In the genomic region with DNA sequence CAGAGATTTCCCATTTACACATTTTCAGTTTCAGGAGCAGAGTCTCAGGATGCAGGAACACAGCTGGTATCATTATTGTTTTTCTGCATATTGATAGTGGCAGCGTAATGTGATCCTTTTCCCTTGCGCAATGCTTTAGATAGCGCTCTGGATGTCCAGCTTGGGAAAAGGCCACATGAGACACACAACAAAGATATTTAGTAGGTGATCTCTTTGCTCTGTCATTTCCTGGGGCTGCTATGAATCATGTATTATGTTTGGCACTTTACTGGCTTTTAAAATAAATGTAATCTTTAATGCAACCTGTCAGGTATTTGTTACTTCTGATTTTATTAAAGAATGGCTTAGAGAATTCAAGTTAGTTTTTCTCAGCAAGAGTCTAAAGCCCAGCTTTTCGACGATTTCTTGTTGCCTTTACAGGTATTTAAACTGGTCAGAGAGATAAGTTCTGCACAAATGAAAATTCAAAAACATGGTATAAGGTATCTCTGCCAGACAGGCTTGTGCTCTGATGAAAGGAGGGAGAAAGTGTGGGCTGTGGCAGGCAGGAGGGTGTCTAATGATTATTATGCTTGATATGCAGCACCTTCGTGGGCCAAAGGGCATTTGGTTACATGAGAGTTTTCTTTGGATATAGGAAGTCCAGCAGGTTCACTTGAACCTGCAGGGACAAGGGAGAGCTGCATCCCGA, we compare ENCODE assay signal across 11 cellular contexts. TPM values are rescaled to one million over a fixed set of nuclear protein-coding genes. Genes with fewer than 3 reads are reported as not detected.
DNase-seq lines count a peak whose midpoint lies in the region; ATAC-seq, FAIRE-seq and TF ChIP-seq lines count a peak whose summit lies in the region.
"Had no signal": no experiment of that assay in that cellular context is flagged by ENCODE, and none has a peak within 500 bp of the region (broad histone marks: within the 10 kb centered on the region; RNA-seq: fewer than 3 reads in every experiment).

No MANE protein-coding gene starts in this region.

- H3K9me2 ChIP-seq in MM.1S (replicated peaks; ENCODE audit: insufficient read depth, low read length): no peaks in the 10 kb centered on the region

- H3K27me3 ChIP-seq in upper lobe of right lung (no peaks in the 10 kb centered on the region), MM.1S (replicated peaks; ENCODE audit: insufficient read depth, low read length) (no peaks in the 10 kb centered on the region), sigmoid colon (no peaks in the 10 kb centered on the region)

- H3K27ac ChIP-seq in A549 (no peak overlapping the region), RWPE1 (no peak overlapping the region), upper lobe of right lung (no peak overlapping the region), MM.1S (ENCODE audit: low read length) (no peak overlapping the region), sigmoid colon (no peak overlapping the region)

- no peaks in the 10 kb centered on the region for H4K20me1 ChIP-seq in MM.1S (ENCODE audit: insufficient read depth, low read length)

- DNase-seq in A549 (ENCODE audit: low read depth in 1 of 2, low spot score in 1 of 2) (no peak), EL (peak; percentile 89), RWPE1 (ENCODE audit: low spot score) (peak; percentile 72), fibroblast of mammary gland (ENCODE audit: low read depth) (peak; percentile 88), ureter (ENCODE audit: low spot score) (no peak), upper lobe of right lung (no peak), MM.1S (no peak), sigmoid colon (no peak)
- DNase-seq: hippocampal formation; SIG-M5; stimulated activated naive CD4-positive, alpha-beta T cell treated with Interleukin-2 at 50 U/mL for 16 hours had no signal

- TF ChIP-seq RAD21 in A549 (conservative IDR thresholded peaks at IDR 0.05 in 1 of 2, IDR thresholded peaks at IDR 0.05 in 1 of 2): no peak

- no peak overlapping the region for H3K9ac ChIP-seq in MM.1S (ENCODE audit: low read length)

- CTCF ChIA-PET in A549 (lab: Yijun Ruan, JAX) (interaction anchor here (6.1 kb wide), 1 partner anchor 25 kb away, joined by 49 read pairs; no protein-coding TSS in a partner anchor), RWPE1 (lab: Yijun Ruan, JAX) (interaction anchor here (1.3 kb wide), 1 partner anchor 25 kb away, joined by 4 read pairs; no protein-coding TSS in a partner anchor)

- no peak for FAIRE-seq in A549 (lab: Jason Lieb, UNC)

- H3K79me2 ChIP-seq in MM.1S (ENCODE audit: low read length): peaks cover 12% of the 10 kb centered on the region

- TF ChIP-seq POLR2A in A549 (IDR thresholded peaks at IDR 0.05; ENCODE audit: low read length): no peak
- TF ChIP-seq POLR2A in sigmoid colon (IDR thresholded peaks at IDR 0.05): no peak

- POLR2A ChIA-PET in A549 (lab: Yijun Ruan, JAX) (no interaction called here), RWPE1 (lab: Yijun Ruan, JAX; ENCODE audit: low non-redundant PET) (no interaction called here)

- TF ChIP-seq EP300 in A549 (IDR thresholded peaks at IDR 0.05): no peak
- no peak for TF ChIP-seq EP300 in sigmoid colon (IDR thresholded peaks at IDR 0.05)

- no peak overlapping the region for H2AFZ ChIP-seq in MM.1S (ENCODE audit: low read length)

- H3K36me3 ChIP-seq in upper lobe of right lung (no peaks in the 10 kb centered on the region), MM.1S (replicated peaks; ENCODE audit: insufficient read depth, low read length) (no peaks in the 10 kb centered on the region), sigmoid colon (no peaks in the 10 kb centered on the region)

- H3K4me2 ChIP-seq in A549 (no peak overlapping the region), MM.1S (ENCODE audit: low read depth, low read length) (no peak overlapping the region)

- H3K9me3 ChIP-seq in A549: no peaks in the 10 kb centered on the region
- no peaks in the 10 kb centered on the region for H3K9me3 ChIP-seq in upper lobe of right lung
- H3K9me3 ChIP-seq in MM.1S (replicated peaks; ENCODE audit: insufficient read depth, low read length): no peaks in the 10 kb centered on the region
- H3K9me3 ChIP-seq in sigmoid colon: no peaks in the 10 kb centered on the region

- H3F3A ChIP-seq in MM.1S (ENCODE audit: insufficient read depth, low read length): peaks cover 22% of the 10 kb centered on the region

- WGBS in A549 (ENCODE audit: missing lambda C conversion rate): 40% methylated on average over 7 of the region's 7 CpGs
- WGBS in sigmoid colon, 2 donors: 61 to 65% methylated on average over 7 of the region's 7 CpGs

- H3K4me3 ChIP-seq in A549 (no peak overlapping the region), fibroblast of mammary gland (ENCODE audit: control insufficient read depth, low read depth, low read length) (no peak overlapping the region), upper lobe of right lung (no peak overlapping the region), MM.1S (ENCODE audit: low read length) (no peak overlapping the region), sigmoid colon (no peak overlapping the region)

- ATAC-seq in A549: no peak
- no peak for ATAC-seq in upper lobe of right lung

- H3K4me1 ChIP-seq in A549 (peaks cover 17% of the 10 kb centered on the region), upper lobe of right lung (peaks cover 20% of the 10 kb centered on the region), MM.1S (ENCODE audit: low read length) (peaks cover 27% of the 10 kb centered on the region), sigmoid colon (peaks cover 0 to 24% (median 20%) of the 10 kb centered on the region in 4 donors)

- intact Hi-C loops in upper lobe of right lung (cut with DNase I) (no loop called here), sigmoid colon (cut with DNase I) (no loop called here)

- TF ChIP-seq CTCF in A549 (IDR thresholded peaks at IDR 0.05) (no peak), RWPE1 (conservative IDR thresholded peaks at IDR 0.05; ENCODE audit: low read depth) (no peak), fibroblast of mammary gland (conservative IDR thresholded peaks at IDR 0.05; ENCODE audit: control insufficient read depth, insufficient read depth, low read depth, low read length) (no peak), upper lobe of right lung (IDR thresholded peaks at IDR 0.05) (no peak), MM.1S (IDR thresholded peaks at IDR 0.05; ENCODE audit: low read length) (no peak), sigmoid colon (IDR thresholded peaks at IDR 0.05) (no peak)

TF ChIP-seq in A549, 52 proteins besides CTCF, POLR2A, EP300 and RAD21:
- no peak for TF ChIP-seq TP53 (CRISPR knock-in tag; IDR thresholded peaks at IDR 0.05)
- TF ChIP-seq, protein P1, sequence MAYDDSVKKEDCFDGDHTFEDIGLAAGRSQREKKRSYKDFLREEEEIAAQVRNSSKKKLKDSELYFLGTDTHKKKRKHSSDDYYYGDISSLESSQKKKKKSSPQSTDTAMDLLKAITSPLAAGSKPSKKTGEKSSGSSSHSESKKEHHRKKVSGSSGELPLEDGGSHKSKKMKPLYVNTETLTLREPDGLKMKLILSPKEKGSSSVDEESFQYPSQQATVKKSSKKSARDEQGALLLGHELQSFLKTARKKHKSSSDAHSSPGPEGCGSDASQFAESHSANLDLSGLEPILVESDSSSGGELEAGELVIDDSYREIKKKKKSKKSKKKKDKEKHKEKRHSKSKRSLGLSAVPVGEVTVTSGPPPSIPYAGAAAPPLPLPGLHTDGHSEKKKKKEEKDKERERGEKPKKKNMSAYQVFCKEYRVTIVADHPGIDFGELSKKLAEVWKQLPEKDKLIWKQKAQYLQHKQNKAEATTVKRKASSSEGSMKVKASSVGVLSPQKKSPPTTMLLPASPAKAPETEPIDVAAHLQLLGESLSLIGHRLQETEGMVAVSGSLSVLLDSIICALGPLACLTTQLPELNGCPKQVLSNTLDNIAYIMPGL (CRISPR knock-in tag; IDR thresholded peaks at IDR 0.05; ENCODE audit: borderline replicate concordance): no peak
- TF ChIP-seq ZNF302 (CRISPR knock-in tag; IDR thresholded peaks at IDR 0.05): no peak
- TF ChIP-seq CEBPB (IDR thresholded peaks at IDR 0.05): peak; percentile 42 to 86; a peak in 3 of 4 replicates
- no peak for TF ChIP-seq FOSB (CRISPR knock-in tag; IDR thresholded peaks at IDR 0.05)
TF ChIP-seq in A549: peak in this region for 1.

RNA-seq across cellular contexts. Expression of a gene that starts 42.3 kb away (rescaled TPM):
- 180 and 227 TPM in 2 replicates for polyA plus RNA-seq in A549 (2011; rRNA removed)
- 337 and 460 TPM in 2 replicates for polyA plus RNA-seq in A549 (2012; cell fraction: cytosol; rRNA removed)
- 109 and 125 TPM in 2 replicates for polyA plus RNA-seq in A549 (2012; cell fraction: nucleus; rRNA removed)
- 195 to 226 TPM (median 222 TPM) in 3 replicates for polyA plus RNA-seq in A549 (2017; fragmentation: RNase III; extraction: RNeasy Plus Mini Kit Qiagen cat#74134 plus additional on column Dnase treatment)
- 40.3 and 40.9 TPM in 2 replicates for polyA minus RNA-seq in A549 (2011; rRNA and poly(A)+ RNA removed)
- 2.6 TPM for total RNA-seq in ureter
- 5.6 TPM for total RNA-seq in upper lobe of right lung
- total RNA-seq in sigmoid colon: 10 to 100 TPM in 1 of 4 donors, 1 to 10 TPM in 3; 1.8 to 11.9 (median 4.7) TPM
- 10 to 100 TPM; 15.0 to 93.8 (median 30.7) TPM for polyA plus RNA-seq in sigmoid colon

RNA-seq across cellular contexts. Expression of a gene that starts 45.0 kb away (rescaled TPM):
- polyA plus RNA-seq in A549 (2011; rRNA removed): 49.0 and 67.0 TPM in 2 replicates
- polyA plus RNA-seq in A549 (2012; cell fraction: cytosol; rRNA removed): 9.8 and 19.1 TPM in 2 replicates
- 7.3 and 16.3 TPM in 2 replicates for polyA plus RNA-seq in A549 (2012; cell fraction: nucleus; rRNA removed)
- 68.9 to 80.0 TPM (median 75.5 TPM) in 3 replicates for polyA plus RNA-seq in A549 (2017; fragmentation: RNase III; extraction: RNeasy Plus Mini Kit Qiagen cat#74134 plus additional on column Dnase treatment)
- polyA minus RNA-seq in A549 (2011; rRNA and poly(A)+ RNA removed): 9.0 and 9.3 TPM in 2 replicates
- 34.2 TPM for total RNA-seq in ureter
- total RNA-seq in upper lobe of right lung: 49.2 TPM
- total RNA-seq in sigmoid colon: 10 to 100 TPM; 22.4 to 80.3 (median 65.6) TPM
- 10 to 100 TPM; 27.8 to 44.4 (median 37.9) TPM for polyA plus RNA-seq in sigmoid colon

Comparison
In these comparisons a context has a peak if more than half of its experiments do, and no peak if none do; other contexts are left out.
1. DNase-seq: peak in EL (single experiment), RWPE1 (single experiment) and fibroblast of mammary gland (single experiment); none in A549 (0 of 2), ureter (single experiment), upper lobe of right lung (single experiment), MM.1S (single experiment) and sigmoid colon (single experiment).